ENCODE assay signal across 1 cellular context in genomic region chr1:16215882-16216753, GRCh38.
TF ChIP-seq lines count a peak whose summit lies in the region.

No MANE protein-coding gene starts in this region.

TF ChIP-seq in SK-N-SH treated with all-trans-retinoic acid at 6 μM for 48 hours, 23 proteins besides CTCF, POLR2A, EP300 and RAD21 (continued from another document):
- TF ChIP-seq CREB5 (CRISPR knock-in tag; IDR thresholded peaks at IDR 0.05; ENCODE audit: low read depth), result no peak
